In genomic region chr7:13041368-13041988, GRCh38 we compare ENCODE assay signal across 27 cellular contexts.
"Had no signal": no experiment of that assay in that cellular context is flagged by ENCODE, and none has a peak within 500 bp of the region (broad histone marks: within the 10 kb centered on the region; RNA-seq: fewer than 3 reads in every experiment).

No MANE protein-coding gene starts in this region.

- H3K79me2 ChIP-seq: parathyroid adenoma had no signal

- H3K9me3 Mint-ChIP-seq: activated T-helper 1 cell treated with anti-CD3 and anti-CD28 coated beads, Interleukin-12 subunit alpha, Interleukin-12 subunit beta, Interleukin-2, Interleukin-4 antibody, amounts not matched to agents 30 ng/mL and 10 ng/mL and 1 ng/mL, durations not matched to agents 14 hours and 24 hours and 36 hours; dendritic cell treated with granulocyte-macrophage colony-stimulating factor and Interleukin-4, amounts not matched to agents 40 ng/mL and 50 ng/mL, for 4 days; stimulated activated memory B cell treated with anti-CD40 and anti-IgM and Interleukin-4, amounts not matched to agents 10 μg/mL and 1 μg/mL and 100 μg/mL, for 72 hours had no signal

- H3K27me3 ChIP-seq: foreskin keratinocyte, right lobe of liver, stomach, suprapubic skin, tibial nerve had no signal

- H3K9me3 ChIP-seq: right lobe of liver, stomach, suprapubic skin had no signal

- H3K4me1 Mint-ChIP-seq: activated naive CD8-positive, alpha-beta T cell treated with anti-CD3 and anti-CD28 coated beads, Interleukin-2, amount 50 U/mL, for 24 hours; stimulated activated memory B cell treated with anti-CD40 and anti-IgM and Interleukin-4, amounts not matched to agents 10 μg/mL and 1 μg/mL and 100 μg/mL, for 72 hours had no signal

- H3K4me3 ChIP-seq: lung, right lobe of liver, stomach, suprapubic skin, tibial nerve had no signal

- H2AFZ ChIP-seq: parathyroid adenoma had no signal

- H3K27ac Mint-ChIP-seq: activated CD8-positive, alpha-beta T cell treated with anti-CD3 and anti-CD28 coated beads, Interleukin-2, amount 10 ng/mL, durations not matched to agents 7 days and 5 days; activated naive CD8-positive, alpha-beta T cell treated with anti-CD3 and anti-CD28 coated beads, Interleukin-2, amount 50 U/mL, for 24 hours; activated T-helper 1 cell treated with anti-CD3 and anti-CD28 coated beads, Interleukin-12 subunit alpha, Interleukin-12 subunit beta, Interleukin-2, Interleukin-4 antibody, amounts not matched to agents 30 ng/mL and 10 ng/mL and 1 ng/mL, durations not matched to agents 14 hours and 24 hours and 36 hours; dendritic cell treated with granulocyte-macrophage colony-stimulating factor and Interleukin-4, amounts not matched to agents 40 ng/mL and 50 ng/mL, for 4 days; mesothelial cell of epicardium; natural killer cell treated with Interleukin-12 subunit alpha and Interleukin-12 subunit beta and Interleukin-15 and Interleukin-18, amount 100 ng/mL, for 72 hours; stimulated activated memory B cell treated with anti-CD40 and anti-IgM and Interleukin-4, amounts not matched to agents 10 μg/mL and 1 μg/mL and 100 μg/mL, for 72 hours had no signal

- H3K9ac ChIP-seq: parathyroid adenoma had no signal

- H3K27ac ChIP-seq: foreskin keratinocyte, parathyroid adenoma, right lobe of liver, stomach, suprapubic skin, tibial nerve had no signal

- H3K36me3 ChIP-seq: right lobe of liver, stomach, suprapubic skin, tibial nerve had no signal

- H3K27me3 Mint-ChIP-seq: brain; dendritic cell treated with granulocyte-macrophage colony-stimulating factor and Interleukin-4, amounts not matched to agents 40 ng/mL and 50 ng/mL, for 4 days; stimulated activated memory B cell treated with anti-CD40 and anti-IgM and Interleukin-4, amounts not matched to agents 10 μg/mL and 1 μg/mL and 100 μg/mL, for 72 hours had no signal

- ATAC-seq: activated CD8-positive, alpha-beta T cell treated with anti-CD3 and anti-CD28 coated beads, Interleukin-2, amount 10 ng/mL, durations not matched to agents 7 days and 5 days; activated naive CD8-positive, alpha-beta T cell treated with anti-CD3 and anti-CD28 coated beads, Interleukin-2, amount 50 U/mL, for 24 hours; left lobe of liver; natural killer cell treated with Interleukin-12 subunit alpha and Interleukin-12 subunit beta and Interleukin-15 and Interleukin-18, amount 100 ng/mL, for 72 hours; right lobe of liver; stimulated activated memory B cell treated with anti-CD40 and anti-IgM and Interleukin-4, amounts not matched to agents 10 μg/mL and 1 μg/mL and 100 μg/mL, for 72 hours had no signal

- H3K4me1 ChIP-seq: parathyroid adenoma, right lobe of liver, stomach, suprapubic skin, tibial nerve had no signal

- H3K36me3 Mint-ChIP-seq: mesothelial cell of epicardium; natural killer cell treated with Interleukin-12 subunit alpha and Interleukin-12 subunit beta and Interleukin-15 and Interleukin-18, amount 100 ng/mL, for 72 hours; stimulated activated memory B cell treated with anti-CD40 and anti-IgM and Interleukin-4, amounts not matched to agents 10 μg/mL and 1 μg/mL and 100 μg/mL, for 72 hours had no signal

- DNase-seq: activated CD4-positive, alpha-beta T cell treated with anti-CD3 and anti-CD28 coated beads for 1 hour; activated CD4-positive, alpha-beta T cell treated with anti-CD3 and anti-CD28 coated beads, Interleukin-2, amount 50 U/mL, for 1 hour; activated CD8-positive, alpha-beta T cell treated with anti-CD3 and anti-CD28 coated beads, Interleukin-2, amount 10 ng/mL, durations not matched to agents 7 days and 5 days; activated gamma-delta T cell; activated naive CD4-positive, alpha-beta T cell treated with anti-CD3 and anti-CD28 coated beads, Interleukin-2, amount 50 U/mL, for 16 hours; activated naive CD8-positive, alpha-beta T cell treated with anti-CD3 and anti-CD28 coated beads, Interleukin-2, amount 50 U/mL, for 24 hours; aorta; caudate nucleus; effector CD4-positive, alpha-beta T cell; foreskin keratinocyte; kidney; nucleus accumbens; right lobe of liver; small intestine; stimulated activated CD4-positive, alpha-beta T cell treated with anti-CD3 and anti-CD28 coated beads, Interleukin-2, amount 100 ng/mL, for 24 hours; stomach had no signal

- H3K4me3 Mint-ChIP-seq: activated CD8-positive, alpha-beta T cell treated with anti-CD3 and anti-CD28 coated beads, Interleukin-2, amount 10 ng/mL, durations not matched to agents 7 days and 5 days; activated naive CD8-positive, alpha-beta T cell treated with anti-CD3 and anti-CD28 coated beads, Interleukin-2, amount 50 U/mL, for 24 hours; activated T-helper 1 cell treated with anti-CD3 and anti-CD28 coated beads, Interleukin-12 subunit alpha, Interleukin-12 subunit beta, Interleukin-2, Interleukin-4 antibody, amounts not matched to agents 30 ng/mL and 10 ng/mL and 1 ng/mL, durations not matched to agents 14 hours and 24 hours and 36 hours; brain; dendritic cell treated with granulocyte-macrophage colony-stimulating factor and Interleukin-4, amounts not matched to agents 40 ng/mL and 50 ng/mL, for 4 days; mesothelial cell of epicardium; natural killer cell treated with Interleukin-12 subunit alpha and Interleukin-12 subunit beta and Interleukin-15 and Interleukin-18, amount 100 ng/mL, for 72 hours; stimulated activated memory B cell treated with anti-CD40 and anti-IgM and Interleukin-4, amounts not matched to agents 10 μg/mL and 1 μg/mL and 100 μg/mL, for 72 hours had no signal
